ENCODE assay signal across 19 cellular contexts in the genomic region with DNA sequence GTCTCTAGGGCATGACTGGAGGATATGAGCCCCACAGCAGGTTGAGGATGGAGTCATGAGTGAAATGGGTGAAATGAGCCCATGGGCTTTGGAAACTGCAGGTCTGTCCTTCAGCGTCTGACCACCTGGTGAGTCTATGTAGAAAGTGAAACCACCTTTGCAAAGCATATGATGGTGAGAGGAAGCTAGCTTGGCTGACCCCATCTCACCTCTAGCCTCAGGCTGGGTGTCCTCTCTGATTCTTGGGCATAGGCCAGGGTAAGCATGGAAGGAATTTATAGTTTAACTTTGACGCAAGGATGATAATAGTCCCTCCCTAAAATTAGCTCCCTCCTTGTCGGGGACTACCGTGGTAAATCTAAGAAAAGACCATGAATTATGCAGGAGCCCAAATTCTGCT. TPM values are rescaled to one million over a fixed set of nuclear protein-coding genes. Genes with fewer than 3 reads are reported as not detected.
"Had no signal": no experiment of that assay in that cellular context is flagged by ENCODE, and none has a peak within 500 bp of the region (broad histone marks: within the 10 kb centered on the region; RNA-seq: fewer than 3 reads in every experiment).

No MANE protein-coding gene starts in this region.

RNA-seq across cellular contexts. Expression of gene PSG9, which starts 16.7 kb away (rescaled TPM):
- total RNA-seq: activated CD4-positive, alpha-beta memory T cell treated with anti-CD3 and anti-CD28 coated beads for 36 hours; activated CD4-positive, alpha-beta T cell treated with anti-CD3 and anti-CD28 coated beads for 36 hours; activated CD4-positive, alpha-beta T cell treated with anti-CD3 and anti-CD28 coated beads, Interleukin-2, amount 10 ng/mL, durations not matched to agents 24 days and 14 days; activated CD8-positive, alpha-beta memory T cell treated with anti-CD3 and anti-CD28 coated beads for 36 hours; activated CD8-positive, alpha-beta memory T cell treated with anti-CD3 and anti-CD28 coated beads, Interleukin-2, amount 10 ng/mL, durations not matched to agents 7 days and 5 days; activated CD8-positive, alpha-beta T cell treated with anti-CD3 and anti-CD28 coated beads, Interleukin-2, amount 10 ng/mL, durations not matched to agents 7 days and 5 days; activated naive CD4-positive, alpha-beta T cell treated with anti-CD3 and anti-CD28 coated beads for 36 hours; activated naive CD8-positive, alpha-beta T cell treated with anti-CD3 and anti-CD28 coated beads for 36 hours; activated T-helper 1 cell treated with anti-CD3 and anti-CD28 coated beads, Interleukin-12 subunit alpha, Interleukin-12 subunit beta, Interleukin-2, Interleukin-4 antibody, amounts not matched to agents 30 ng/mL and 10 ng/mL and 1 ng/mL, durations not matched to agents 14 hours and 24 hours and 36 hours; activated T-helper 2 cell treated with anti-CD3 and anti-CD28 coated beads, Interferon-gamma antibody, Interleukin-2, Interleukin-4, amounts not matched to agents 10 μg/mL and 5 μg/mL and 100 μg/mL, durations not matched to agents 14 hours and 24 hours and 36 hours; adrenal gland; aorta; body of pancreas; dorsolateral prefrontal cortex; endodermal cell; esophagus mucosa; gastroesophageal sphincter; heart right ventricle had no signal
- polyA plus RNA-seq: adrenal gland, aorta, heart right ventricle, hepatocyte had no signal
